ENCODE assay signal across 14 cellular contexts in the genomic region with DNA sequence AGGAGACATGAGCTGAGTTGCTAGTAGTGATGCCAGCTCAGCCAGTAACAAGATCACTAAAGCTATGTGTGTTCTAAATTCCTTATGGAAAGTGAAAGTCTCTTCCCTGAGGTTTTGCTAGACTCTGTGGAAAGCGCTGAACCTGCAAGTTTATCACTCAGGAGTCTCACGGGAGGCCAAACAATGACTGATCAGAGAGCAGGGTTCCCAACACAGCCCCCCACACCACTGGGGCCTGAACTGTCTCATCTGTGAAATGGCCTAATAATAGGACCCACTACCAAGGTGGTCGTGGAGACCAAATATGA. TPM values are rescaled to one million over a fixed set of nuclear protein-coding genes. Genes with fewer than 3 reads are reported as not detected.
DNase-seq lines count a peak whose midpoint lies in the region; ATAC-seq, FAIRE-seq and TF ChIP-seq lines count a peak whose summit lies in the region.
"Had no signal": no experiment of that assay in that cellular context is flagged by ENCODE, and none has a peak within 500 bp of the region (broad histone marks: within the 10 kb centered on the region; RNA-seq: fewer than 3 reads in every experiment).

No MANE protein-coding gene starts in this region.

- no peaks in the 10 kb centered on the region for H3K36me3 ChIP-seq in esophagus squamous epithelium
- H3K36me3 ChIP-seq in pancreas, result no peaks in the 10 kb centered on the region

- peak overlapping the region; percentile 76 for H3K27ac Mint-ChIP-seq in stimulated activated naive CD8-positive, alpha-beta T cell treated with anti-CD3 and anti-CD28 coated beads, Interleukin-15, Interleukin-2, amounts not matched to agents 100 ng/mL and 50 ng/mL, for 24 hours
- H3K27ac Mint-ChIP-seq: mesothelial cell of epicardium had no signal

- no peak for TF ChIP-seq CTCF in esophagus squamous epithelium (IDR thresholded peaks at IDR 0.05)
- no peak for TF ChIP-seq CTCF in pancreas (IDR thresholded peaks at IDR 0.05)

- no peaks in the 10 kb centered on the region for H3K9me3 Mint-ChIP-seq in stimulated activated naive CD8-positive, alpha-beta T cell treated with anti-CD3 and anti-CD28 coated beads, Interleukin-15, Interleukin-2, amounts not matched to agents 100 ng/mL and 50 ng/mL, for 24 hours
- H3K9me3 Mint-ChIP-seq: mesothelial cell of epicardium had no signal

- peaks cover 60% of the 10 kb centered on the region for H3K4me1 Mint-ChIP-seq in stimulated activated naive CD8-positive, alpha-beta T cell treated with anti-CD3 and anti-CD28 coated beads, Interleukin-15, Interleukin-2, amounts not matched to agents 100 ng/mL and 50 ng/mL, for 24 hours (ENCODE audit: low read depth)

- H3K9me3 ChIP-seq in esophagus squamous epithelium (no peaks in the 10 kb centered on the region), pancreas (no peaks in the 10 kb centered on the region)

- H3K4me3 ChIP-seq in esophagus squamous epithelium (no peak overlapping the region), pancreas (no peak overlapping the region)

- 37 to 39% methylated on average over 3 of the region's 3 CpGs for WGBS in esophagus squamous epithelium, 2 donors
- WGBS in pancreas, 2 donors, result 37 to 50% methylated on average over 3 of the region's 3 CpGs

- TF ChIP-seq POLR2A in esophagus squamous epithelium (IDR thresholded peaks at IDR 0.05), result no peak

- H3K27ac ChIP-seq in esophagus squamous epithelium, result peak overlapping the region; percentile 56 to 86 (median 82)
- peak overlapping the region; percentile 54 to 82 (median 72) for H3K27ac ChIP-seq in pancreas

- H3K36me3 Mint-ChIP-seq in stimulated activated naive CD8-positive, alpha-beta T cell treated with anti-CD3 and anti-CD28 coated beads, Interleukin-15, Interleukin-2, amounts not matched to agents 100 ng/mL and 50 ng/mL, for 24 hours (ENCODE audit: low read depth), result no peaks in the 10 kb centered on the region
- H3K36me3 Mint-ChIP-seq: mesothelial cell of epicardium had no signal

- intact Hi-C loops in esophagus squamous epithelium (cut with DNase I) (no loop called here), pancreas (cut with DNase I) (no loop called here)

- no peak overlapping the region for H3K4me3 Mint-ChIP-seq in stimulated activated naive CD8-positive, alpha-beta T cell treated with anti-CD3 and anti-CD28 coated beads, Interleukin-15, Interleukin-2, amounts not matched to agents 100 ng/mL and 50 ng/mL, for 24 hours
- H3K4me3 Mint-ChIP-seq: mesothelial cell of epicardium had no signal

- no peaks in the 10 kb centered on the region for H3K27me3 Mint-ChIP-seq in stimulated activated naive CD8-positive, alpha-beta T cell treated with anti-CD3 and anti-CD28 coated beads, Interleukin-15, Interleukin-2, amounts not matched to agents 100 ng/mL and 50 ng/mL, for 24 hours

- H3K27me3 ChIP-seq in esophagus squamous epithelium (no peaks in the 10 kb centered on the region), pancreas (no peaks in the 10 kb centered on the region)

- H3K4me1 ChIP-seq in esophagus squamous epithelium (peaks cover 59 to 90% (median 81%) of the 10 kb centered on the region in 3 donors), pancreas (peaks cover 61 to 83% (median 80%) of the 10 kb centered on the region in 3 donors)

- DNase-seq in stimulated activated naive CD8-positive, alpha-beta T cell treated with anti-CD3 and anti-CD28 coated beads, Interleukin-15, Interleukin-2, amounts not matched to agents 100 U/mL and 50 U/mL, for 24 hours, result no peak
- DNase-seq in esophagus squamous epithelium (lab: John Stamatoyannopoulos, UW) (no peak), pancreas (peak in 1 of 6 donors; percentile 33), NCI-H1092 treated with DMSO at 0.1 percent for 48 hours (lab: John Stamatoyannopoulos, UW) (no peak), COLO668 (lab: John Stamatoyannopoulos, UW; ENCODE audit: unreplicated experiment) (no peak), LoVo (ENCODE audit: low spot score) (no peak)
- DNase-seq: NCI-H1048, NCI-H748 treated with DMSO at 0.1 percent for 48 hours, T-helper 1 cell had no signal

- ATAC-seq in stimulated activated naive CD8-positive, alpha-beta T cell treated with anti-CD3 and anti-CD28 coated beads, Interleukin-15, Interleukin-2, amounts not matched to agents 100 U/mL and 50 U/mL, for 24 hours, result no peak
- ATAC-seq in pancreas (no peak), GM18907 (IDR thresholded peaks at IDR 0.05; ENCODE audit: unreplicated experiment) (no peak)

- FAIRE-seq in pancreas (lab: Jason Lieb, UNC), result no peak

RNA-seq across cellular contexts. Expression of a gene that starts 19.9 kb away (rescaled TPM):
- 10 to 100 TPM in 3 of 4 donors, 1 to 10 TPM in 1; 5.8 to 23.5 (median 11.1) TPM for total RNA-seq in esophagus squamous epithelium
- 10 to 100 TPM; 30.4 to 47.2 (median 36.0) TPM for total RNA-seq in pancreas
- 10 to 100 TPM; 34.6 to 43.7 TPM for polyA plus RNA-seq in pancreas

RNA-seq across cellular contexts. Expression of a gene that starts 43.9 kb away (rescaled TPM):
- total RNA-seq in esophagus squamous epithelium (not detected), pancreas (under 1 TPM; 0.13 to 0.31 (median 0.23) TPM)
- under 1 TPM; 0.08 to 0.77 TPM for polyA plus RNA-seq in pancreas
- total RNA-seq: mesothelial cell of epicardium, urinary bladder had no signal
- polyA plus RNA-seq: BJ had no signal

RNA-seq across cellular contexts. Expression of a gene that starts 45.5 kb away (rescaled TPM):
- 10 to 100 TPM; 16.7 to 38.4 (median 25.6) TPM for total RNA-seq in esophagus squamous epithelium
- 10 to 100 TPM; 20.8 to 39.2 (median 28.4) TPM for total RNA-seq in pancreas
- polyA plus RNA-seq in pancreas, result 10 to 100 TPM; 22.9 to 47.8 TPM
